Comparison of ENCODE assay signal across 16 cellular contexts in genomic region chr9:6852243-6852963, GRCh38.
DNase-seq lines count a peak whose midpoint lies in the region; ATAC-seq and TF ChIP-seq lines count a peak whose summit lies in the region.
"Had no signal": no experiment of that assay in that cellular context is flagged by ENCODE, and none has a peak within 500 bp of the region (broad histone marks: within the 10 kb centered on the region; RNA-seq: fewer than 3 reads in every experiment).

No MANE protein-coding gene starts in this region.

- H3K9me3 ChIP-seq in endodermal cell (ENCODE audit: control insufficient read depth, low read length) = no peaks in the 10 kb centered on the region

- no peak for ATAC-seq in HG03571 (IDR thresholded peaks at IDR 0.05; ENCODE audit: unreplicated experiment)
- ATAC-seq in HG03460 (IDR thresholded peaks at IDR 0.05; ENCODE audit: unreplicated experiment) = no peak

- peaks cover 27% of the 10 kb centered on the region for H3K36me3 ChIP-seq in endodermal cell (ENCODE audit: control insufficient read depth, insufficient read depth, low read length)

- no peaks in the 10 kb centered on the region for H3K27me3 Mint-ChIP-seq in endodermal cell (ENCODE audit: insufficient read depth)
- no peaks in the 10 kb centered on the region for H3K27me3 Mint-ChIP-seq in nephron progenitor cell (ENCODE audit: low read depth, poor library complexity)
- H3K27me3 Mint-ChIP-seq: dendritic cell treated with granulocyte-macrophage colony-stimulating factor and Interleukin-4, amounts not matched to agents 40 ng/mL and 50 ng/mL, for 4 days; memory B cell had no signal

- peak; percentile 77 for DNase-seq in EH (ENCODE audit: low read depth)
- peak; percentile 19 for DNase-seq in NCI-H226
- DNase-seq in endodermal cell = peak; percentile 22
- no peak for DNase-seq in nephron progenitor cell
- no peak for DNase-seq in activated CD8-positive, alpha-beta memory T cell treated with anti-CD3 and anti-CD28 coated beads, Interleukin-2, amount 50 U/mL, for 4 hours
- DNase-seq in 8988T = no peak
- DNase-seq: activated gamma-delta T cell, hippocampal formation, NCI-H774, posterior cingulate gyrus, substantia nigra had no signal

- H3K36me3 Mint-ChIP-seq in endodermal cell (ENCODE audit: low read depth) (peaks cover 18% of the 10 kb centered on the region), nephron progenitor cell (ENCODE audit: low read depth) (peaks cover 15% of the 10 kb centered on the region)

- no peak overlapping the region for H3K27ac ChIP-seq in endodermal cell (ENCODE audit: low read depth, low read length)
- H3K27ac ChIP-seq: SK-N-MC had no signal

- no peak overlapping the region for H3K9ac ChIP-seq in endodermal cell (ENCODE audit: extremely low read depth, low read length, poor library complexity, severe bottlenecking)

- H3K27ac Mint-ChIP-seq in endodermal cell (no peak overlapping the region), nephron progenitor cell (peak overlapping the region; percentile 20)
- H3K27ac Mint-ChIP-seq: dendritic cell treated with granulocyte-macrophage colony-stimulating factor and Interleukin-4, amounts not matched to agents 40 ng/mL and 50 ng/mL, for 4 days had no signal

- 87 to 93% methylated on average over 6 to 7 of the region's 7 CpGs for WGBS in endodermal cell (ENCODE audit: insufficient coverage in 1 of 2, insufficient read length in 1 of 2), 2 experiments

- no peaks in the 10 kb centered on the region for H3K4me1 ChIP-seq in endodermal cell (ENCODE audit: control insufficient read depth, insufficient read depth, low read length)

- H3K4me3 ChIP-seq in endodermal cell (ENCODE audit: low read length) = no peak overlapping the region
- H3K4me3 ChIP-seq: SK-N-MC had no signal

- TF ChIP-seq CTCF in endodermal cell (conservative IDR thresholded peaks at IDR 0.05) = no peak
- TF ChIP-seq CTCF in nephron progenitor cell (IDR thresholded peaks at IDR 0.05) = no peak

- H3K4me1 Mint-ChIP-seq in endodermal cell (no peaks in the 10 kb centered on the region), nephron progenitor cell (peaks cover 9% of the 10 kb centered on the region)
- H3K4me1 Mint-ChIP-seq: memory B cell had no signal

- H3K4me3 Mint-ChIP-seq in endodermal cell (no peak overlapping the region), nephron progenitor cell (no peak overlapping the region)
- H3K4me3 Mint-ChIP-seq: dendritic cell treated with granulocyte-macrophage colony-stimulating factor and Interleukin-4, amounts not matched to agents 40 ng/mL and 50 ng/mL, for 4 days; memory B cell had no signal

- H3K9me3 Mint-ChIP-seq in endodermal cell (no peaks in the 10 kb centered on the region), nephron progenitor cell (no peaks in the 10 kb centered on the region)
- H3K9me3 Mint-ChIP-seq: dendritic cell treated with granulocyte-macrophage colony-stimulating factor and Interleukin-4, amounts not matched to agents 40 ng/mL and 50 ng/mL, for 4 days; memory B cell had no signal

- H3K27me3 ChIP-seq in endodermal cell (ENCODE audit: control insufficient read depth, insufficient read depth, low read length, poor library complexity, severe bottlenecking) = no peaks in the 10 kb centered on the region

Comparison
In these comparisons a context has a peak if more than half of its experiments do, and no peak if none do; other contexts are left out.
1. DNase-seq: peak in EH (single experiment), NCI-H226 (single experiment) and endodermal cell (single experiment); none in nephron progenitor cell (single experiment), activated CD8-positive, alpha-beta memory T cell treated with anti-CD3 and anti-CD28 coated beads, Interleukin-2, amount 50 U/mL, for 4 hours (single experiment) and 8988T (single experiment).